21 cellular contexts compared by ENCODE assay signal in genomic region chr6:36805107-36805797, GRCh38. TPM values are rescaled to one million over a fixed set of nuclear protein-coding genes. Genes with fewer than 3 reads are reported as not detected.
DNase-seq lines count a peak whose midpoint lies in the region; ATAC-seq, FAIRE-seq and TF ChIP-seq lines count a peak whose summit lies in the region.
"Had no signal": no experiment of that assay in that cellular context is flagged by ENCODE, and none has a peak within 500 bp of the region (broad histone marks: within the 10 kb centered on the region; RNA-seq: fewer than 3 reads in every experiment).

No MANE protein-coding gene starts in this region.

- H4K20me1 ChIP-seq in HepG2 (ENCODE audit: insufficient read depth, low read length), result no peaks in the 10 kb centered on the region

- DNase-seq in HepG2 (ENCODE audit: low spot score) (no peak), right lobe of liver (no peak), caudate nucleus (lab: John Stamatoyannopoulos, UW) (no peak), stomach (no peak), left lobe of liver (ENCODE audit: low spot score) (no peak), tibial nerve (ENCODE audit: low spot score in 2 of 2) (no peak)
- DNase-seq in activated CD4-positive, alpha-beta T cell treated with anti-CD3 and anti-CD28 coated beads, Interleukin-2, amount 10 ng/mL, durations not matched to agents 24 days and 14 days, result no peak
- DNase-seq: 8988T; CD4-positive, CD25-positive, alpha-beta regulatory T cell; COR-L47; DMS53; EL; NCI-H1417 treated with DMSO at 0.1 percent for 48 hours; NCI-H1930; NCI-H2171; NCI-H526 had no signal

- H3K4me3 ChIP-seq in HepG2 (replicated peaks in 1 of 3; ENCODE audit: insufficient read depth in 1 of 3, low read depth in 2 of 3, low read length in 3 of 3) (no peak overlapping the region), right lobe of liver (no peak overlapping the region), stomach (no peak overlapping the region), tibial nerve (no peak overlapping the region)
- H3K4me3 ChIP-seq: GM12878 had no signal

- H2AFZ ChIP-seq in HepG2 (ENCODE audit: low read length), result no peak overlapping the region

- ATAC-seq in HepG2 (no peak), right lobe of liver (no peak), left lobe of liver (no peak)
- ATAC-seq: Right ventricle myocardium inferior had no signal

- no peaks in the 10 kb centered on the region for H3K36me3 Mint-ChIP-seq in nephron (ENCODE audit: low read depth)
- no peaks in the 10 kb centered on the region for H3K36me3 Mint-ChIP-seq in activated CD4-positive, alpha-beta T cell treated with anti-CD3 and anti-CD28 coated beads, Interleukin-2, amount 10 ng/mL, durations not matched to agents 24 days and 14 days (ENCODE audit: low read depth)
- H3K36me3 Mint-ChIP-seq: CD4-positive, CD25-positive, alpha-beta regulatory T cell had no signal

- CTCF ChIA-PET in HepG2 (lab: Yijun Ruan, JAX; ENCODE audit: low intra/inter-chr PET ratio, low total read pairs), result interaction anchor here (1.4 kb wide), 1 partner anchor 46 kb away, joined by 8 read pairs; no protein-coding TSS in a partner anchor

- H3K4me3 Mint-ChIP-seq in nephron, result no peak overlapping the region
- H3K4me3 Mint-ChIP-seq in activated CD4-positive, alpha-beta T cell treated with anti-CD3 and anti-CD28 coated beads, Interleukin-2, amount 10 ng/mL, durations not matched to agents 24 days and 14 days, result no peak overlapping the region
- H3K4me3 Mint-ChIP-seq: CD4-positive, CD25-positive, alpha-beta regulatory T cell had no signal

- no TSS peak for BruUV-seq in HepG2 (replicated peaks; lab: Mats Ljungman, UMichigan)

- H3K27me3 Mint-ChIP-seq in nephron (ENCODE audit: low read depth), result peaks cover 20% of the 10 kb centered on the region
- peaks cover 25% of the 10 kb centered on the region for H3K27me3 Mint-ChIP-seq in activated CD4-positive, alpha-beta T cell treated with anti-CD3 and anti-CD28 coated beads, Interleukin-2, amount 10 ng/mL, durations not matched to agents 24 days and 14 days

- no peak for FAIRE-seq in HepG2 (lab: Jason Lieb, UNC)
- FAIRE-seq: GM12878, H1, RCC 7860 had no signal

- no peak for TF ChIP-seq RAD21 in HepG2 (CRISPR knock-in tag; IDR thresholded peaks at IDR 0.05)

- TF ChIP-seq CTCF in HepG2 (CRISPR knock-in tag; IDR thresholded peaks at IDR 0.05) (no peak), right lobe of liver (IDR thresholded peaks at IDR 0.05) (no peak), nephron (IDR thresholded peaks at IDR 0.05; ENCODE audit: unreplicated experiment in 3 of 3) (no peak), stomach (IDR thresholded peaks at IDR 0.05) (no peak), tibial nerve (IDR thresholded peaks at IDR 0.05) (no peak)

- H3K36me3 ChIP-seq in HepG2 (replicated peaks in 1 of 2; ENCODE audit: control insufficient read depth in 1 of 2, insufficient read depth in 2 of 2, low read length in 2 of 2) (no peaks in the 10 kb centered on the region), right lobe of liver (no peaks in the 10 kb centered on the region), stomach (no peaks in the 10 kb centered on the region), tibial nerve (no peaks in the 10 kb centered on the region)

- in situ Hi-C loops in HepG2 (cut with HindIII; ENCODE audit: extremely low pct_ligation_motif_present, low pct_unique_long_range_greater_than_20kb), result no loop called here

- intact Hi-C loops in HepG2 (cut with micrococcal nuclease; ENCODE audit: unreplicated experiment) (no loop called here), right lobe of liver (cut with DNase I) (no loop called here), stomach (cut with DNase I; ENCODE audit: low total_unique reads) (no loop called here)
- intact Hi-C loops in activated CD4-positive, alpha-beta T cell treated with anti-CD3 and anti-CD28 coated beads, Interleukin-2, amount 10 ng/mL, durations not matched to agents 24 days and 14 days (cut with micrococcal nuclease), result no loop called here

- H3K4me1 ChIP-seq in HepG2 (ENCODE audit: insufficient read depth, low read length) (peaks cover 13% of the 10 kb centered on the region), right lobe of liver (no peaks in the 10 kb centered on the region), stomach (no peaks in the 10 kb centered on the region), tibial nerve (no peaks in the 10 kb centered on the region)

- peaks cover 41% of the 10 kb centered on the region for H3K4me1 Mint-ChIP-seq in nephron
- H3K4me1 Mint-ChIP-seq in activated CD4-positive, alpha-beta T cell treated with anti-CD3 and anti-CD28 coated beads, Interleukin-2, amount 10 ng/mL, durations not matched to agents 24 days and 14 days, result no peaks in the 10 kb centered on the region
- H3K4me1 Mint-ChIP-seq: CD4-positive, CD25-positive, alpha-beta regulatory T cell had no signal

- TF ChIP-seq POLR2A in HepG2 (IDR thresholded peaks at IDR 0.05; ENCODE audit: insufficient read depth in 1 of 2, low read depth in 2 of 2, low read length in 2 of 2), result no peak
- no peak for TF ChIP-seq POLR2A in right lobe of liver (IDR thresholded peaks at IDR 0.05)
- no peak for TF ChIP-seq POLR2A in stomach (IDR thresholded peaks at IDR 0.05)
- no peak for TF ChIP-seq POLR2A in tibial nerve (IDR thresholded peaks at IDR 0.05)

- H3K9ac ChIP-seq in HepG2 (ENCODE audit: insufficient read depth, low read depth, low read length), result no peak overlapping the region

- POLR2A ChIA-PET in HepG2 (lab: Yijun Ruan, JAX), result no interaction called here

- H3K27ac Mint-ChIP-seq in nephron, result peak overlapping the region in 2 of 3 experiments; percentile 6 to 36
- H3K27ac Mint-ChIP-seq in activated CD4-positive, alpha-beta T cell treated with anti-CD3 and anti-CD28 coated beads, Interleukin-2, amount 10 ng/mL, durations not matched to agents 24 days and 14 days, result no peak overlapping the region
- H3K27ac Mint-ChIP-seq: CD4-positive, CD25-positive, alpha-beta regulatory T cell had no signal

- WGBS in HepG2 (ENCODE audit: low lambda C conversion rate), result 38% methylated on average over 7 of the region's 7 CpGs
- 33% methylated on average over 6 of the region's 7 CpGs for WGBS in right lobe of liver (ENCODE audit: insufficient coverage, low coverage, low lambda C conversion rate, missing lambda C conversion rate)
- 42 to 58% (median 47%) methylated on average over 7 of the region's 7 CpGs for WGBS in stomach, 5 donors
- 47 to 50% methylated on average over 7 of the region's 7 CpGs for WGBS in tibial nerve, 2 donors

- no peaks in the 10 kb centered on the region for H3K79me2 ChIP-seq in HepG2 (ENCODE audit: insufficient read depth, low read length)

- no peaks in the 10 kb centered on the region for H3K9me3 ChIP-seq in HepG2 (ENCODE audit: low read length)
- no peaks in the 10 kb centered on the region for H3K9me3 ChIP-seq in right lobe of liver
- no peaks in the 10 kb centered on the region for H3K9me3 ChIP-seq in stomach
- H3K9me3 ChIP-seq in tibial nerve, result no peaks in the 10 kb centered on the region

- H3K4me2 ChIP-seq in HepG2 (ENCODE audit: low read depth, low read length), result no peak overlapping the region

- no peaks in the 10 kb centered on the region for H3K9me3 Mint-ChIP-seq in nephron
- no peaks in the 10 kb centered on the region for H3K9me3 Mint-ChIP-seq in activated CD4-positive, alpha-beta T cell treated with anti-CD3 and anti-CD28 coated beads, Interleukin-2, amount 10 ng/mL, durations not matched to agents 24 days and 14 days

- TF ChIP-seq EP300 in HepG2 (IDR thresholded peaks at IDR 0.05; ENCODE audit: low read depth in 2 of 2, low read length in 2 of 2) (no peak), HepG2 (CRISPR knock-in tag; IDR thresholded peaks at IDR 0.05; ENCODE audit: borderline replicate concordance) (no peak), stomach (IDR thresholded peaks at IDR 0.05) (no peak), tibial nerve (IDR thresholded peaks at IDR 0.05) (no peak)

- no peak overlapping the region for H3K27ac ChIP-seq in HepG2 (ENCODE audit: extremely low read length, insufficient read depth, low read length)
- no peak overlapping the region for H3K27ac ChIP-seq in right lobe of liver
- peak overlapping the region; percentile 14 for H3K27ac ChIP-seq in caudate nucleus (ENCODE audit: low read depth, low read length)
- no peak overlapping the region for H3K27ac ChIP-seq in stomach
- H3K27ac ChIP-seq in tibial nerve, result no peak overlapping the region

- H3K27me3 ChIP-seq in HepG2 (ENCODE audit: control insufficient read depth in 1 of 2, insufficient read depth in 2 of 2, low read length in 2 of 2), result peaks cover 3 to 39% of the 10 kb centered on the region in 2 experiments; a peak in 4 of 5 replicates
- H3K27me3 ChIP-seq in right lobe of liver, result no peaks in the 10 kb centered on the region
- peaks cover 0 to 10% (median 6%) of the 10 kb centered on the region in 3 donors for H3K27me3 ChIP-seq in stomach
- peaks cover 0 to 9% of the 10 kb centered on the region in 2 donors for H3K27me3 ChIP-seq in tibial nerve

RNA-seq across cellular contexts. Expression of gene CPNE5, which starts 34.0 kb away (rescaled TPM):
- total RNA-seq in HepG2 (2016; rRNA removed; fragmentation: Illumina TruSeq; extraction: Trizol) (not detected in 2 replicates), right lobe of liver (under 1 TPM; 0.12 to 0.84 (median 0.23) TPM), stomach (10 to 100 TPM in 2 of 5 donors, 1 to 10 TPM in 2, not detected in 1; 1.2 to 15.9 (median 6.7) TPM), left lobe of liver (0.25 TPM), tibial nerve (1 to 10 TPM in 2 of 4 donors, under 1 TPM in 2; 0.39 to 3.0 (median 1.4) TPM)
- not detected in 2 replicates for total RNA-seq in HepG2 (2016; cell fraction: cytosol; rRNA removed; fragmentation: Illumina TruSeq; extraction: Trizol; ENCODE audit: low read depth)
- total RNA-seq in HepG2 (2016; cell fraction: insoluble cytoplasmic fraction; rRNA removed; fragmentation: Illumina TruSeq; extraction: Trizol), result not detected in 2 replicates
- not detected in 2 replicates for total RNA-seq in HepG2 (2016; cell fraction: membrane; rRNA removed; fragmentation: Illumina TruSeq; extraction: Trizol)
- total RNA-seq in HepG2 (2016; cell fraction: nucleus; rRNA removed; fragmentation: Illumina TruSeq; extraction: Trizol), result not detected in 2 replicates
- polyA plus RNA-seq in HepG2 (2011; rRNA removed) (0.10 and 0.16 TPM in 2 replicates), stomach (1 to 10 TPM; 1.5 to 2.4 (median 1.7) TPM)
- 0.15 TPM in 1 of 2 replicates, not detected in the other for polyA plus RNA-seq in HepG2 (2011; cell fraction: cytosol; rRNA removed)
- 0.36 and 0.40 TPM in 2 replicates for polyA plus RNA-seq in HepG2 (2011; cell fraction: nucleus; rRNA removed)
- 0.05 and 0.16 TPM in 2 replicates for polyA plus RNA-seq in HepG2 (2012)
- polyA plus RNA-seq in HepG2 (2016; cell fraction: cytosol; fragmentation: Illumina TruSeq; extraction: Trizol; ENCODE audit: low read depth), result not detected in 2 replicates
- polyA plus RNA-seq in HepG2 (2016; cell fraction: insoluble cytoplasmic fraction; fragmentation: Illumina TruSeq; extraction: Trizol; ENCODE audit: low read depth), result not detected in 2 replicates
- polyA plus RNA-seq in HepG2 (2016; cell fraction: membrane; fragmentation: Illumina TruSeq; extraction: Trizol; ENCODE audit: low read depth), result not detected in 2 replicates
- polyA plus RNA-seq in HepG2 (2016; cell fraction: nucleus; fragmentation: Illumina TruSeq; extraction: Trizol; ENCODE audit: insufficient read depth, low read depth), result not detected in 2 replicates
- 0.26 TPM in 1 of 2 replicates, not detected in the other for polyA minus RNA-seq in HepG2 (2011; rRNA and poly(A)+ RNA removed; ENCODE audit: low replicate concordance)
- polyA minus RNA-seq in HepG2 (2011; cell fraction: cytosol; rRNA and poly(A)+ RNA removed), result not detected in 2 replicates
- not detected in 2 replicates for polyA minus RNA-seq in HepG2 (2011; cell fraction: nucleus; rRNA and poly(A)+ RNA removed)
- total RNA-seq in activated CD4-positive, alpha-beta T cell treated with anti-CD3 and anti-CD28 coated beads, Interleukin-2, amount 10 ng/mL, durations not matched to agents 24 days and 14 days, result 0.31 and 0.65 TPM in 2 replicates
